8 cellular contexts compared by ENCODE assay signal in genomic region chr17:76909971-76910760, GRCh38. TPM values are rescaled to one million over a fixed set of nuclear protein-coding genes. Genes with fewer than 3 reads are reported as not detected.
DNase-seq lines count a peak whose midpoint lies in the region; ATAC-seq and TF ChIP-seq lines count a peak whose summit lies in the region.

No MANE protein-coding gene starts in this region.

- intact Hi-C loops in PC-3 (cut with micrococcal nuclease), result no loop called here

- peaks cover 3% of the 10 kb centered on the region; the same call in 1 of the 2 replicates for H4K20me1 ChIP-seq in PC-3 (ENCODE audit: low read length)

- H3K79me2 ChIP-seq in PC-3 (ENCODE audit: low read length), result no peaks in the 10 kb centered on the region

- no peak overlapping the region for H4K91ac ChIP-seq in mesenchymal stem cell (ENCODE audit: low read length)

- H2BK12ac ChIP-seq in mesenchymal stem cell (ENCODE audit: low read length in 2 of 2), result no peak overlapping the region

- TF ChIP-seq CTCF in GM10248 (IDR thresholded peaks at IDR 0.05; ENCODE audit: control extremely low read depth, extremely low read depth, low read depth, missing control alignments), result no peak
- TF ChIP-seq CTCF in PC-3 (conservative IDR thresholded peaks at IDR 0.05; ENCODE audit: low read depth, low read length), result no peak

- H3K9ac ChIP-seq in PC-3 (ENCODE audit: low read length), result no peak overlapping the region
- H3K9ac ChIP-seq in mesenchymal stem cell (ENCODE audit: low read length), result no peak overlapping the region

- no peak overlapping the region for H4K8ac ChIP-seq in mesenchymal stem cell (ENCODE audit: low read length)

- CTCF ChIA-PET in GM10248 (lab: Yijun Ruan, JAX) (no interaction called here), PC-3 (lab: Charles Lee) (interaction anchor here (0.6 kb wide), 1 partner anchor 165 kb away, joined by 4 read pairs; no protein-coding TSS in a partner anchor)

- H3K4me1 ChIP-seq in PC-3 (ENCODE audit: insufficient read depth, low read length) (no peaks in the 10 kb centered on the region), mesenchymal stem cell (ENCODE audit: control insufficient read depth, insufficient read depth, low read depth, low read length) (peaks cover 1% of the 10 kb centered on the region)

- H2AK5ac ChIP-seq in mesenchymal stem cell (ENCODE audit: low read length, severe bottlenecking), result no peak overlapping the region

- ATAC-seq in PC-3 (peak; percentile 73), GM21717 (IDR thresholded peaks at IDR 0.05; ENCODE audit: unreplicated experiment) (no peak), HG03045 (IDR thresholded peaks at IDR 0.05; ENCODE audit: unreplicated experiment) (no peak), GM21619 (IDR thresholded peaks at IDR 0.05; ENCODE audit: unreplicated experiment) (no peak)

- H3K9me3 ChIP-seq in PC-3 (ENCODE audit: low read length) (no peaks in the 10 kb centered on the region), mesenchymal stem cell (ENCODE audit: control insufficient read depth, low read length) (no peaks in the 10 kb centered on the region)

- POLR2A ChIA-PET in GM10248 (lab: Yijun Ruan, JAX) (no interaction called here), PC-3 (lab: Charles Lee; ENCODE audit: unreplicated experiment) (no interaction called here)

- H3K4me3 ChIP-seq in PC-3 (ENCODE audit: low read length) (no peak overlapping the region), mesenchymal stem cell (ENCODE audit: insufficient read depth in 1 of 2, low read depth in 1 of 2, low read length in 2 of 2) (no peak overlapping the region)

- WGBS in mesenchymal stem cell, result 43% methylated on average over 13 of the region's 13 CpGs

- H3K27ac ChIP-seq in PC-3 (ENCODE audit: low read length), result no peak overlapping the region
- no peak overlapping the region for H3K27ac ChIP-seq in mesenchymal stem cell (ENCODE audit: low read length, poor library complexity, severe bottlenecking)

- no peaks in the 10 kb centered on the region for H3K9me2 ChIP-seq in PC-3 (replicated peaks; ENCODE audit: low read length)

- in situ Hi-C loops in T47D (cut with HindIII; ENCODE audit: low pct_unique_long_range_greater_than_20kb, low sequenced_read_pairs), result no loop called here

- no peaks in the 10 kb centered on the region for H3K79me1 ChIP-seq in mesenchymal stem cell (replicated peaks; ENCODE audit: low read length, poor library complexity, severe bottlenecking)

- H2BK5ac ChIP-seq in mesenchymal stem cell (ENCODE audit: low read depth, low read length, poor library complexity, severe bottlenecking), result no peak overlapping the region

- DNase-seq in GM10248 (ENCODE audit: extremely low spot score) (peak; percentile 57), PC-3 (peak; percentile 62), T47D (ENCODE audit: low read depth in 1 of 2, low spot score in 1 of 2) (peak; percentile 90 to 97), mesenchymal stem cell (peak; percentile 55), NCI-H446 (lab: John Stamatoyannopoulos, UW) (no peak)

- no TSS peak for BruUV-seq in PC-3 (replicated peaks; lab: Mats Ljungman, UMichigan)

- no peak overlapping the region for H3K23ac ChIP-seq in mesenchymal stem cell (ENCODE audit: low read length in 2 of 2)

- H3K36me3 ChIP-seq in PC-3 (ENCODE audit: low read depth, low read length) (peaks cover 7% of the 10 kb centered on the region; the same call in 1 of the 2 replicates), mesenchymal stem cell (ENCODE audit: control insufficient read depth in 1 of 2, insufficient read depth in 2 of 2, low read depth in 1 of 2, low read length in 2 of 2) (no peaks in the 10 kb centered on the region)

- H3K4ac ChIP-seq in mesenchymal stem cell (ENCODE audit: low read depth in 1 of 2, low read length in 2 of 2), result no peak overlapping the region

- H3K14ac ChIP-seq in mesenchymal stem cell (ENCODE audit: low read length in 2 of 2), result no peak overlapping the region

- H3K18ac ChIP-seq in mesenchymal stem cell (ENCODE audit: low read depth in 1 of 2, low read length in 2 of 2), result no peak overlapping the region

- H2BK120ac ChIP-seq in mesenchymal stem cell (ENCODE audit: low read depth, low read length), result no peak overlapping the region

- H2BK15ac ChIP-seq in mesenchymal stem cell (ENCODE audit: low read depth, poor library complexity, severe bottlenecking), result no peak overlapping the region

- no peaks in the 10 kb centered on the region for H3F3A ChIP-seq in PC-3 (ENCODE audit: low read length, unreplicated experiment)

- H2AFZ ChIP-seq in PC-3 (ENCODE audit: low read length) (no peak overlapping the region), mesenchymal stem cell (ENCODE audit: low read depth, low read length) (no peak overlapping the region)

- H3K27me3 ChIP-seq in PC-3 (ENCODE audit: low read length) (no peaks in the 10 kb centered on the region), mesenchymal stem cell (ENCODE audit: control insufficient read depth in 1 of 2, insufficient read depth in 1 of 2, low read length in 2 of 2) (peaks cover 0 to 47% of the 10 kb centered on the region in 2 experiments)

- no peak overlapping the region for H3K4me2 ChIP-seq in PC-3 (ENCODE audit: low read length)
- no peak overlapping the region for H3K4me2 ChIP-seq in mesenchymal stem cell (ENCODE audit: low read length, poor library complexity, severe bottlenecking)

RNA-seq across cellular contexts. Expression of gene MGAT5B, which starts 42.0 kb away (rescaled TPM):
- 4.9 and 10.3 TPM in 2 replicates for total RNA-seq in PC-3 (2014; rRNA removed)
- 0.94 TPM for polyA plus RNA-seq in mesenchymal stem cell (2013, experiment 1 of 2)
- 1.1 TPM for polyA plus RNA-seq in mesenchymal stem cell (2013, experiment 2 of 2)

Comparison
In these comparisons a context has a peak if more than half of its experiments do, and no peak if none do; other contexts are left out.
1. DNase-seq: peak in GM10248 (single experiment), PC-3 (single experiment), T47D (2 of 2) and mesenchymal stem cell (single experiment); none in NCI-H446 (0 of 2).